17 cellular contexts compared by ENCODE assay signal in genomic region chr3:159782724-159783421, GRCh38. TPM values are rescaled to one million over a fixed set of nuclear protein-coding genes. Genes with fewer than 3 reads are reported as not detected.
DNase-seq lines count a peak whose midpoint lies in the region; ATAC-seq and TF ChIP-seq lines count a peak whose summit lies in the region.
"Had no signal": no experiment of that assay in that cellular context is flagged by ENCODE, and none has a peak within 500 bp of the region (broad histone marks: within the 10 kb centered on the region; RNA-seq: fewer than 3 reads in every experiment).

No MANE protein-coding gene starts in this region.

- H3K27ac ChIP-seq in IMR-90 (ENCODE audit: insufficient read depth, low read length) (no peak overlapping the region), dorsolateral prefrontal cortex (peak overlapping the region in 36 of 59 donors; percentile 10 to 99 (median 74)), trophoblast cell (ENCODE audit: low read depth, low read length) (no peak overlapping the region), tibial nerve (no peak overlapping the region)

- H3K18ac ChIP-seq in IMR-90 (ENCODE audit: low read depth, low read length) (no peak overlapping the region), trophoblast cell (ENCODE audit: low read length) (peak overlapping the region; percentile 82)

- H3K4ac ChIP-seq in IMR-90 (ENCODE audit: low read depth, low read length) = no peak overlapping the region
- H3K4ac ChIP-seq in trophoblast cell (ENCODE audit: low read depth, low read length) = peak overlapping the region; percentile 27

- WGBS in IMR-90 (ENCODE audit: extremely low coverage in 2 of 2, insufficient read length in 1 of 2), 2 experiments = 40% methylated on average over 1 of the region's 5 CpGs; no CpG with 5 or more reads in 1 of the 2 experiments
- WGBS in trophoblast cell (ENCODE audit: extremely low coverage, insufficient coverage, insufficient read length) = no CpG with 5 or more reads among the region's 5 CpGs
- 92 to 95% methylated on average over 5 of the region's 5 CpGs for WGBS in tibial nerve, 2 donors

- intact Hi-C loops in IMR-90 (cut with micrococcal nuclease) = no loop called here
- intact Hi-C loops in dorsolateral prefrontal cortex (cut with DNase I) = no loop called here

- no peak overlapping the region; the same call in 1 of the 2 replicates for H4K91ac ChIP-seq in IMR-90 (ENCODE audit: insufficient read depth, low read depth, low read length)
- no peak overlapping the region for H4K91ac ChIP-seq in trophoblast cell (ENCODE audit: low read depth, low read length)

- TF ChIP-seq RAD21 in IMR-90 (IDR thresholded peaks at IDR 0.05; ENCODE audit: low read length) = no peak

- TF ChIP-seq CTCF in IMR-90 (conservative IDR thresholded peaks at IDR 0.05; ENCODE audit: low read depth, low read length) (no peak), dorsolateral prefrontal cortex (IDR thresholded peaks at IDR 0.05 in 54 of 56, conservative IDR thresholded peaks at IDR 0.05 in 2 of 56; ENCODE audit: low read depth in 1 of 56, partially characterized antibody in 56 of 56) (no peak), tibial nerve (IDR thresholded peaks at IDR 0.05) (no peak)

- H3K4me3 ChIP-seq in IMR-90 (ENCODE audit: insufficient read depth, low read depth, low read length) (no peak overlapping the region), dorsolateral prefrontal cortex (no peak overlapping the region), trophoblast cell (ENCODE audit: low read depth, low read length) (no peak overlapping the region), tibial nerve (no peak overlapping the region)
- H3K4me3 ChIP-seq: heart left ventricle had no signal

- DNase-seq in IMR-90 (no peak), NCI-H510A treated with DMSO at 0.1 percent for 48 hours (lab: John Stamatoyannopoulos, UW) (peak; percentile 83), dorsolateral prefrontal cortex (no peak), trophoblast cell (no peak), retina (no peak), tibial nerve (ENCODE audit: low spot score in 2 of 2) (no peak), NCI-H187 (lab: John Stamatoyannopoulos, UW) (no peak)
- DNase-seq: heart left ventricle, islet precursor cell, Kasumi-1, NCI-H2081, Right ventricle myocardium superior, small intestine, T-helper 2 cell had no signal

- H3K4me2 ChIP-seq in IMR-90 (ENCODE audit: low read depth, low read length) (no peak overlapping the region), trophoblast cell (ENCODE audit: low read length) (no peak overlapping the region)

- H3K9ac ChIP-seq in IMR-90 (ENCODE audit: low read depth, low read length) = no peak overlapping the region
- H3K9ac ChIP-seq in trophoblast cell (ENCODE audit: low read length) = no peak overlapping the region

- H3K14ac ChIP-seq in IMR-90 (replicated peaks; ENCODE audit: low read depth, low read length) (no peak overlapping the region; the same call in 1 of the 2 replicates), trophoblast cell (ENCODE audit: low read length) (no peak overlapping the region)

- H2AK9ac ChIP-seq in IMR-90 (replicated peaks; ENCODE audit: low read depth, low read length, poor library complexity) = no peak overlapping the region

- H4K20me1 ChIP-seq in IMR-90 (ENCODE audit: insufficient read depth, low read length) = peaks cover 25% of the 10 kb centered on the region

- H4K8ac ChIP-seq in IMR-90 (ENCODE audit: low read depth in 2 of 2, low read length in 2 of 2) = no peak overlapping the region; a peak in 1 of 4 replicates
- no peak overlapping the region for H4K8ac ChIP-seq in trophoblast cell (ENCODE audit: low read depth, low read length)

- no peak overlapping the region for H2BK20ac ChIP-seq in IMR-90 (ENCODE audit: low read depth, low read length)

- H3K27me3 ChIP-seq in IMR-90 (ENCODE audit: control insufficient read depth, insufficient read depth, low read length) = no peaks in the 10 kb centered on the region
- H3K27me3 ChIP-seq in dorsolateral prefrontal cortex = no peaks in the 10 kb centered on the region
- no peaks in the 10 kb centered on the region for H3K27me3 ChIP-seq in trophoblast cell (ENCODE audit: insufficient read depth, low read length)
- no peaks in the 10 kb centered on the region for H3K27me3 ChIP-seq in tibial nerve
- H3K27me3 ChIP-seq: heart left ventricle had no signal

- H4K12ac ChIP-seq in trophoblast cell (ENCODE audit: low read depth, low read length) = no peak overlapping the region

- H2BK120ac ChIP-seq in IMR-90 (ENCODE audit: low read depth, low read length) = 0 out of 2 replicates have a peak overlapping the region, but pooled peaks have one; percentile 18
- no peak overlapping the region for H2BK120ac ChIP-seq in trophoblast cell (ENCODE audit: insufficient read depth, low read length, poor library complexity)

- H2BK5ac ChIP-seq in IMR-90 (ENCODE audit: low read depth, low read length, poor library complexity, severe bottlenecking) (no peak overlapping the region), trophoblast cell (ENCODE audit: low read depth, low read length, poor library complexity) (peak overlapping the region; percentile 41)

- H3K9me3 ChIP-seq in IMR-90 (ENCODE audit: control insufficient read depth, insufficient read depth, low read length) = no peaks in the 10 kb centered on the region
- no peaks in the 10 kb centered on the region for H3K9me3 ChIP-seq in trophoblast cell (ENCODE audit: insufficient read depth, low read depth, low read length)
- no peaks in the 10 kb centered on the region for H3K9me3 ChIP-seq in tibial nerve
- H3K9me3 ChIP-seq: heart left ventricle had no signal

- H3K23ac ChIP-seq in IMR-90 (ENCODE audit: low read depth, low read length) = peak overlapping the region; percentile 37; the same call in 1 of the 2 replicates
- H3K23ac ChIP-seq in trophoblast cell (ENCODE audit: low read length) = no peak overlapping the region

- H3K79me2 ChIP-seq in trophoblast cell (ENCODE audit: control insufficient read depth, insufficient read depth, low read length, poor library complexity) = peaks cover 6% of the 10 kb centered on the region

- POLR2A ChIA-PET in IMR-90 (lab: Charles Lee; ENCODE audit: unreplicated experiment) = no interaction called here

- CTCF ChIA-PET in IMR-90 (lab: Yijun Ruan, JAX) = interaction anchor here (2.1 kb wide), 1 partner anchor 16 kb away, joined by 7 read pairs; no protein-coding TSS in a partner anchor

- dilution Hi-C loops in IMR-90 (cut with HindIII; ENCODE audit: low sequenced_read_pairs, unreplicated experiment) = no loop called here

- TF ChIP-seq EP300 in tibial nerve (IDR thresholded peaks at IDR 0.05) = no peak

- in situ Hi-C loops in IMR-90 (cut with MboI; ENCODE audit: low sequenced_read_pairs) = no loop called here

- ATAC-seq in IMR-90 (ENCODE audit: low read depth) = no peak
- ATAC-seq in HG03039 (IDR thresholded peaks at IDR 0.05; ENCODE audit: unreplicated experiment) = no peak
- ATAC-seq: activated CD4-positive, CD25-positive, alpha-beta regulatory T cell treated with anti-CD3 and anti-CD28 coated beads, Interleukin-2, amount 50 U/mL, for 24 hours; heart left ventricle; stimulated activated memory B cell treated with anti-CD40 and anti-IgM and Interleukin-4, amounts not matched to agents 10 μg/mL and 1 μg/mL and 100 μg/mL, for 72 hours had no signal

- BruUV-seq in IMR-90 (replicated peaks; lab: Mats Ljungman, UMichigan) = no TSS peak

- H2AK5ac ChIP-seq in IMR-90 (ENCODE audit: low read depth, low read length) = peak overlapping the region; percentile 13; the same call in 1 of the 2 replicates
- peak overlapping the region; percentile 63 for H2AK5ac ChIP-seq in trophoblast cell (ENCODE audit: low read length)

- H3K79me1 ChIP-seq in IMR-90 (ENCODE audit: low read depth in 1 of 2, low read length in 2 of 2) (peaks cover 18 to 74% of the 10 kb centered on the region in 2 experiments), trophoblast cell (ENCODE audit: low read length) (peaks cover 13% of the 10 kb centered on the region)

- H3K9me1 ChIP-seq in IMR-90 (ENCODE audit: insufficient read depth, low read length) = peaks cover 31% of the 10 kb centered on the region

- no peak overlapping the region for H2AFZ ChIP-seq in IMR-90 (replicated peaks; ENCODE audit: low read length, poor library complexity)
- no peak overlapping the region for H2AFZ ChIP-seq in trophoblast cell (ENCODE audit: insufficient read depth, low read length, poor library complexity)

- H4K5ac ChIP-seq in IMR-90 (ENCODE audit: low read depth, low read length) = no peak overlapping the region

- H2BK12ac ChIP-seq in trophoblast cell (ENCODE audit: low read length) = peak overlapping the region; percentile 85

- H3K56ac ChIP-seq in IMR-90 (ENCODE audit: extremely low read depth, insufficient read depth, low read length) = no peak overlapping the region

- no peak overlapping the region for H2BK15ac ChIP-seq in IMR-90 (ENCODE audit: low read depth, low read length)

- H3K4me1 ChIP-seq in IMR-90 (ENCODE audit: control insufficient read depth, insufficient read depth, low read length) (peaks cover 22% of the 10 kb centered on the region), trophoblast cell (ENCODE audit: control insufficient read depth in 1 of 2, insufficient read depth in 2 of 2, low read length in 2 of 2) (peaks cover 13 to 25% of the 10 kb centered on the region in 2 experiments), tibial nerve (no peaks in the 10 kb centered on the region)

- H3K36me3 ChIP-seq in IMR-90 (ENCODE audit: control insufficient read depth, insufficient read depth, low read length) (peaks cover 2% of the 10 kb centered on the region; the same call in 1 of the 2 replicates), trophoblast cell (ENCODE audit: control insufficient read depth in 1 of 2, insufficient read depth in 2 of 2, low read length in 2 of 2) (peaks cover 0 to 4% of the 10 kb centered on the region in 2 experiments), tibial nerve (no peaks in the 10 kb centered on the region)
- H3K36me3 ChIP-seq: heart left ventricle had no signal

- TF ChIP-seq POLR2A in IMR-90 (IDR thresholded peaks at IDR 0.05; ENCODE audit: low read depth, low read length) = no peak
- no peak for TF ChIP-seq POLR2A in tibial nerve (IDR thresholded peaks at IDR 0.05)

TF ChIP-seq in IMR-90, 13 proteins besides CTCF, POLR2A, EP300 and RAD21 (continues in another document):
- no peak for TF ChIP-seq FOS (IDR thresholded peaks at IDR 0.05; ENCODE audit: low read depth, low read length)
- TF ChIP-seq MAZ (IDR thresholded peaks at IDR 0.05; ENCODE audit: borderline replicate concordance, low read depth, low read length) = no peak
- TF ChIP-seq CEBPB (IDR thresholded peaks at IDR 0.05; ENCODE audit: low read depth, low read length) = no peak
- no peak for TF ChIP-seq NFE2L2 (IDR thresholded peaks at IDR 0.05; ENCODE audit: low read depth, low read length)
- TF ChIP-seq CHD1 (IDR thresholded peaks at IDR 0.05; ENCODE audit: low read depth, low read length) = no peak

RNA-seq across cellular contexts. Expression of gene SCHIP1, which starts 56.8 kb away (rescaled TPM):
- 5.0 and 5.4 TPM in 2 replicates for total RNA-seq in IMR-90 (2012; rRNA removed)
- 2.8 and 3.9 TPM in 2 replicates for polyA plus RNA-seq in IMR-90 (2012; rRNA removed)
- 0.21 and 0.57 TPM in 2 replicates for polyA plus RNA-seq in IMR-90 (2012; cell fraction: cytosol; rRNA removed)
- 3.5 and 19.4 TPM in 2 replicates for polyA plus RNA-seq in IMR-90 (2012; cell fraction: nucleus; rRNA removed; ENCODE audit: low replicate concordance)
- 100 to 1,000 TPM in 47 of 120 experiments, 10 to 100 TPM in 73; 43.3 to 151 (median 93.9) TPM for total RNA-seq in dorsolateral prefrontal cortex
- polyA plus RNA-seq in trophoblast cell (2013) = 12.8 and 13.8 TPM in 2 replicates
- total RNA-seq in tibial nerve = 10 to 100 TPM; 12.6 to 36.0 (median 27.5) TPM

Comparison
In these comparisons a context has a peak if more than half of its experiments do, and no peak if none do; other contexts are left out.
1. H3K27ac ChIP-seq: peak in dorsolateral prefrontal cortex (36 of 59); none in IMR-90 (single experiment), trophoblast cell (single experiment) and tibial nerve (0 of 4).